In the genomic region with DNA sequence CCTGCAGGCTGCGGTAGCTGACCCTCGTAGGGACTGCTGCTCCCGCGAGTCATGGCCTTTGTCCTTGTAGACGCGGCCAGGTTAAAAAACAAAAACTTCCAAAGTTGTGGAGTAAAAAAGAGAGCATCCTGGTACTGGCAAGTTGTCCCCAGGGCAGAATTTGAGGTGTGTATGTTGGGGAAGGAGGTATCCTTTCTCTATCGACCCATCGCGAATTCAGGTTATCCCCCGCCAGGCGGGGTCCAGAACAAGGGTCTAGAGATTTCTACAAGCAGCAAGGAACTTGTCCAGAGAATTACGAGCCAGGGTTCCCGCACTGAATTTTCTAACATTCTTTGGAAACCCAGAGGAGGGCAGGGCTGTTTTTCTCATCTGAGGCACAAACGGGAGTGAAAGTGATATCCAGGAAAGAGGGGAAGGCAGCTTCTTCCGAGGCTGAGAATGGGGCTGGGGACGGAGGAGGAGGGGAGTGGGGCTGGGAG, we compare ENCODE assay signal across 8 cellular contexts. TPM values are rescaled to one million over a fixed set of nuclear protein-coding genes. Genes with fewer than 3 reads are reported as not detected.
DNase-seq lines count a peak whose midpoint lies in the region; ATAC-seq and TF ChIP-seq lines count a peak whose summit lies in the region.

No MANE protein-coding gene starts in this region.

- intact Hi-C loops in lower leg skin (cut with DNase I; ENCODE audit: low total_unique reads): loop anchor here (5.0 to 10.0 kb wide), 3 partner anchors 967 to 1250 kb away; no protein-coding TSS in a partner anchor

- no peak for DNase-seq in activated T-cell treated with anti-CD3 and anti-CD28 coated beads, Interleukin-2, amount 50 U/mL, for 72 hours
- DNase-seq in activated T-cell treated with anti-CD3 and anti-CD28 coated beads, Interleukin-2, amount 50 U/mL, for 24 hours: no peak
- DNase-seq in cardiac fibroblast (ENCODE audit: low read depth in 2 of 2): no peak
- DNase-seq in upper lobe of left lung: no peak
- no peak for DNase-seq in stimulated activated CD4-positive, alpha-beta T cell treated with anti-CD3 and anti-CD28 coated beads, Interleukin-15, amount 100 ng/mL, for 24 hours
- DNase-seq in SIG-M5 treated with dmso at 0.1 percent for 504 hours (lab: John Stamatoyannopoulos, UW; ENCODE audit: unreplicated experiment): no peak
- DNase-seq in lower leg skin (ENCODE audit: low spot score in 2 of 2): no peak

- WGBS in upper lobe of left lung, 2 donors: 22 to 32% methylated on average over 11 to 16 of the region's 16 CpGs
- WGBS in lower leg skin, 2 donors: 28 to 38% methylated on average over 16 of the region's 16 CpGs

- H3K4me1 ChIP-seq in mucosa of rectum (ENCODE audit: control insufficient read depth in 2 of 2, insufficient read depth in 2 of 2, low read length in 2 of 2) (peaks cover 0 to 13% of the 10 kb centered on the region in 2 donors), upper lobe of left lung (peaks cover 0 to 37% (median 9%) of the 10 kb centered on the region in 4 donors)

- TF ChIP-seq CTCF in cardiac fibroblast (IDR thresholded peaks at IDR 0.05; ENCODE audit: low read depth, low read length) (no peak), upper lobe of left lung (IDR thresholded peaks at IDR 0.05) (no peak), lower leg skin (IDR thresholded peaks at IDR 0.05) (no peak)

- peaks cover 69% of the 10 kb centered on the region for H3K27me3 Mint-ChIP-seq in activated T-cell treated with anti-CD3 and anti-CD28 coated beads, Interleukin-2, amount 50 U/mL, for 72 hours (ENCODE audit: low read depth)
- H3K27me3 Mint-ChIP-seq in activated T-cell treated with anti-CD3 and anti-CD28 coated beads, Interleukin-2, amount 50 U/mL, for 24 hours: peaks cover 90% of the 10 kb centered on the region

- no peak overlapping the region for H3K9ac ChIP-seq in mucosa of rectum (ENCODE audit: low read depth in 1 of 2, low read length in 2 of 2)

- no peak for ATAC-seq in activated T-cell treated with anti-CD3 and anti-CD28 coated beads, Interleukin-2, amount 50 U/mL, for 72 hours (replicated peaks in 1 of 2)
- ATAC-seq in upper lobe of left lung (ENCODE audit: low FRiP score in 2 of 2): no peak

- peaks cover 17% of the 10 kb centered on the region for H3K4me1 Mint-ChIP-seq in activated T-cell treated with anti-CD3 and anti-CD28 coated beads, Interleukin-2, amount 50 U/mL, for 72 hours (ENCODE audit: low read depth)
- peaks cover 2% of the 10 kb centered on the region for H3K4me1 Mint-ChIP-seq in activated T-cell treated with anti-CD3 and anti-CD28 coated beads, Interleukin-2, amount 50 U/mL, for 24 hours (ENCODE audit: low read depth)

- H3K36me3 ChIP-seq in mucosa of rectum (ENCODE audit: control insufficient read depth in 2 of 2, insufficient read depth in 2 of 2, low read length in 2 of 2) (peaks cover 0 to under 1% of the 10 kb centered on the region in 2 donors), upper lobe of left lung (peaks cover 0 to 15% (median 0%) of the 10 kb centered on the region in 4 donors)

- H3K4me3 ChIP-seq in cardiac fibroblast (replicated peaks in 1 of 2; ENCODE audit: low read depth in 2 of 2, low read length in 2 of 2) (peak overlapping the region; percentile 48 to 55), mucosa of rectum (ENCODE audit: low read length in 2 of 2) (peak overlapping the region; percentile 54 to 59), upper lobe of left lung (peak overlapping the region in 3 of 4 donors; percentile 31 to 61 (median 47)), lower leg skin (ENCODE audit: low read depth, poor library complexity, severe bottlenecking) (no peak overlapping the region)

- no peak overlapping the region for H3K27ac ChIP-seq in mucosa of rectum (ENCODE audit: low read depth in 2 of 2, low read length in 2 of 2)
- peak overlapping the region; percentile 81 to 94 (median 89) for H3K27ac ChIP-seq in upper lobe of left lung

- TF ChIP-seq POLR2A in upper lobe of left lung (IDR thresholded peaks at IDR 0.05) (no peak), lower leg skin (IDR thresholded peaks at IDR 0.05) (no peak)

- no peak for TF ChIP-seq EP300 in upper lobe of left lung (IDR thresholded peaks at IDR 0.05)

- peaks cover 0 to 5% of the 10 kb centered on the region in 2 donors for H3K36me3 Mint-ChIP-seq in activated T-cell treated with anti-CD3 and anti-CD28 coated beads, Interleukin-2, amount 50 U/mL, for 72 hours (ENCODE audit: insufficient read depth in 2 of 2)
- no peaks in the 10 kb centered on the region for H3K36me3 Mint-ChIP-seq in activated T-cell treated with anti-CD3 and anti-CD28 coated beads, Interleukin-2, amount 50 U/mL, for 24 hours (ENCODE audit: low read depth)

- no peaks in the 10 kb centered on the region for H3K9me3 Mint-ChIP-seq in activated T-cell treated with anti-CD3 and anti-CD28 coated beads, Interleukin-2, amount 50 U/mL, for 72 hours
- H3K9me3 Mint-ChIP-seq in activated T-cell treated with anti-CD3 and anti-CD28 coated beads, Interleukin-2, amount 50 U/mL, for 24 hours: no peaks in the 10 kb centered on the region

- peak overlapping the region; percentile 85 for H3K27ac Mint-ChIP-seq in activated T-cell treated with anti-CD3 and anti-CD28 coated beads, Interleukin-2, amount 50 U/mL, for 72 hours
- H3K27ac Mint-ChIP-seq in activated T-cell treated with anti-CD3 and anti-CD28 coated beads, Interleukin-2, amount 50 U/mL, for 24 hours: no peak overlapping the region

- peak overlapping the region; percentile 37 to 61 for H3K4me3 Mint-ChIP-seq in activated T-cell treated with anti-CD3 and anti-CD28 coated beads, Interleukin-2, amount 50 U/mL, for 72 hours
- H3K4me3 Mint-ChIP-seq in activated T-cell treated with anti-CD3 and anti-CD28 coated beads, Interleukin-2, amount 50 U/mL, for 24 hours: no peak overlapping the region

- H3K9me3 ChIP-seq in mucosa of rectum (ENCODE audit: control insufficient read depth in 2 of 2, low read length in 2 of 2) (no peaks in the 10 kb centered on the region), upper lobe of left lung (no peaks in the 10 kb centered on the region)

- peaks cover 5 to 40% of the 10 kb centered on the region in 2 donors for H3K27me3 ChIP-seq in mucosa of rectum (ENCODE audit: control insufficient read depth in 2 of 2, insufficient read depth in 2 of 2, low read length in 2 of 2)
- H3K27me3 ChIP-seq in upper lobe of left lung: peaks cover 0 to 35% (median 14%) of the 10 kb centered on the region in 4 donors

RNA-seq across cellular contexts. Expression of a gene that starts 16.3 kb away (rescaled TPM):
- total RNA-seq in activated T-cell treated with anti-CD3 and anti-CD28 coated beads, Interleukin-2, amount 50 U/mL, for 72 hours: under 1 TPM in 1 of 2 donors, not detected in 1; 0.07 TPM
- total RNA-seq in upper lobe of left lung (100 to 1,000 TPM in 1 of 6 donors, 10 to 100 TPM in 5; 29.5 to 107 (median 36.2) TPM), lower leg skin (10 to 100 TPM; 15.2 to 48.1 (median 35.4) TPM)

Comparison
In these comparisons a context has a peak if more than half of its experiments do, and no peak if none do; other contexts are left out.
1. H3K27ac ChIP-seq: peak in upper lobe of left lung (4 of 4); none in mucosa of rectum (0 of 2).
2. RNA of a gene that starts 16.3 kb away (total RNA-seq): 15.2 to 48.1 TPM in lower leg skin and 29.5 to 107 TPM in upper lobe of left lung; 0.07 TPM in activated T-cell treated with anti-CD3 and anti-CD28 coated beads, Interleukin-2, amount 50 U/mL, for 72 hours; every median in the first group is over 10 times any median in the second.